Comparison of ENCODE assay signal across 1 cellular context in the genomic region with DNA sequence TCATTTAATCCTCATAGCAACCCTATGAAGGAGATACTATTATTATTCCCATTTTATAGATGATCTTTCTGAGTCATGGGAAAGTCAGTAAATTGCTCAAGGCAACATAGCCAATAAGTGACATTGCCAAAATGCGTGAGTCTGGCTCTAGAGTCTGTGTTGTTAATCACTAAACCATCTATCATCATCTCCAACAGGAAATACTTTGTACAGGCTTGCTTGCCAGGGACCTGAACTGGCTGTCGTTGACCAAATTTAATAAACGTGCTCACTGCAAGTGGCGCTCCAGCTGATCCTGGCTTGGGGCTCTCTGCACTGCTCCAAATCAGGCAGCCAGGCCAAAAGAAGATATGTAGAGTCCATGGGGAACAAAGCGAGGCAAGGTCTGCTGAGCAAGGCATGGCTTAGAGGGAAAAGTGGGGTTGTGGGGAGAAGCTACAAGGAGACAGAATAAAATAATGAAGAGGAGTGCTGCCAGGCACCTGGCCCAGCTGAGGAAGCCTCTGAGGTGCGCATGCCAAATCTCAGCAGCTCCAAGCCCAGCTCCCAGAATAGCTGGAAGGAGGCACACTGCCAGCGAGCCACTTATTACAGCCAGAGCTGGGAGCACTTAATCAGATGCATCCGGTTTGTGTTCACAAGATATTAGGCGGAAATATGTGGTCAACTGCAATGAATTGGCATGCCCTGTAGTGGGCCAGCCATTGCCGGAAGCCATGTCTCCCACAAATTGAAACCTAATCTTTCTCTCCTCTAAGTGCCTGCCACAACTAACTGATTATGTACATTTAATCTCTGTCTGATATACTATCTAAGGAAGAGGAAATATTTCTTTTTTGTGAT.
TF ChIP-seq lines count a peak whose summit lies in the region.

No MANE protein-coding gene starts in this region.

TF ChIP-seq in HepG2, 621 proteins besides CTCF, POLR2A, EP300 and RAD21:
- no peak for TF ChIP-seq NR2F1 (CRISPR knock-in tag; IDR thresholded peaks at IDR 0.05)
- no peak for TF ChIP-seq NPAS2 (CRISPR knock-in tag; IDR thresholded peaks at IDR 0.05; ENCODE audit: borderline replicate concordance)
- no peak for TF ChIP-seq PRMT3 (CRISPR knock-in tag; IDR thresholded peaks at IDR 0.05; ENCODE audit: borderline replicate concordance, low read depth)
- TF ChIP-seq ZNF644 (CRISPR knock-in tag; IDR thresholded peaks at IDR 0.05; ENCODE audit: low read depth): no peak
- TF ChIP-seq, protein P1, sequence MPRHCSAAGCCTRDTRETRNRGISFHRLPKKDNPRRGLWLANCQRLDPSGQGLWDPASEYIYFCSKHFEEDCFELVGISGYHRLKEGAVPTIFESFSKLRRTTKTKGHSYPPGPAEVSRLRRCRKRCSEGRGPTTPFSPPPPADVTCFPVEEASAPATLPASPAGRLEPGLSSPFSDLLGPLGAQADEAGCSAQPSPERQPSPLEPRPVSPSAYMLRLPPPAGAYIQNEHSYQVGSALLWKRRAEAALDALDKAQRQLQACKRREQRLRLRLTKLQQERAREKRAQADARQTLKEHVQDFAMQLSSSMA (CRISPR knock-in tag; IDR thresholded peaks at IDR 0.05): no peak
- TF ChIP-seq ZHX2 (IDR thresholded peaks at IDR 0.05; ENCODE audit: low read depth): no peak
- no peak for TF ChIP-seq ZHX2 (CRISPR knock-in tag; IDR thresholded peaks at IDR 0.05; ENCODE audit: borderline replicate concordance)
- no peak for TF ChIP-seq TRIM24 (CRISPR knock-in tag; IDR thresholded peaks at IDR 0.05)
- TF ChIP-seq SP4 (CRISPR knock-in tag; IDR thresholded peaks at IDR 0.05): no peak
- no peak for TF ChIP-seq SOX6 (IDR thresholded peaks at IDR 0.05)
- no peak for TF ChIP-seq SOX6 (CRISPR knock-in tag; IDR thresholded peaks at IDR 0.05)
- no peak for TF ChIP-seq YY1 (IDR thresholded peaks at IDR 0.05; ENCODE audit: insufficient read depth, insufficient replicate concordance, low read depth, low read length)
- no peak for TF ChIP-seq ZNF841 (CRISPR knock-in tag; IDR thresholded peaks at IDR 0.05; ENCODE audit: borderline replicate concordance)
- TF ChIP-seq TERF1 (CRISPR knock-in tag; IDR thresholded peaks at IDR 0.05): no peak
- no peak for TF ChIP-seq ZBTB46 (CRISPR knock-in tag; IDR thresholded peaks at IDR 0.05; ENCODE audit: borderline replicate concordance)
- no peak for TF ChIP-seq CC2D1A (CRISPR knock-in tag; IDR thresholded peaks at IDR 0.05)
- no peak for TF ChIP-seq ZFYVE20 (CRISPR knock-in tag; IDR thresholded peaks at IDR 0.05; ENCODE audit: borderline replicate concordance, low read depth)
